ENCODE assay signal across 29 cellular contexts in the genomic region with DNA sequence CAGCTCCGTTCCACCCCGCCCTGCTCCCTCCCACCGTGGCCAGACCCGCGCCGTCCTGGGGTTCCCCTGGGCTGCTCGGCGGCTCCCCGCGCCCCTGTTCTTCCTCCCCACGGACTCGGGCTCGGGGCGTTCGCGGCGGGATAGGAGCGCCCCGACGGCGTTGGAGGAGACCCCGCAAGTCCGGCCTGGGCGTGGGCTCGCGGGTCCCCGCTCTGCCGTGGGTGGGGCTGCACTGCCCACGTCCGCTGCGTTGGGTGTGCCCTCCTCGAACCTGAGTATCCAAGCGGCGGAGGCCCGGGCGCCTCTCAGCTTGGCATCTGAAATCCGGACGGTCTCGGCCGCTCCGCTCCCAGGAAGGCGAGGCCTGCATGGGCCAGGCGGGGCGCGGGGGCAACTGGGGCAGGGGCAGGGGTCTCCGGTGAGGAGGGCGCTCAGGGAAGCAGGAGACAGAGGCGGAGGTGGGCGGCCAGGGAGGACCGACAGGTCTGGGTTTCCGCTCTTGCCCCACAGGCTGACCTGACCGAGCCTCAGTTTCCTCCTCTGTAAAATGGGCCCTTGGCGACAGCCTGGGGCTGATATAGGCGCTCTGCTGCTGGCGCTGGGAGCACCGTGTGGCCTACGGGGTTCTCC. TPM values are rescaled to one million over a fixed set of nuclear protein-coding genes. Genes with fewer than 3 reads are reported as not detected.
DNase-seq lines count a peak whose midpoint lies in the region; ATAC-seq, FAIRE-seq and TF ChIP-seq lines count a peak whose summit lies in the region.
"Had no signal": no experiment of that assay in that cellular context is flagged by ENCODE, and none has a peak within 500 bp of the region (broad histone marks: within the 10 kb centered on the region; RNA-seq: fewer than 3 reads in every experiment).

No MANE protein-coding gene starts in this region.

- H3K4me1 Mint-ChIP-seq in GM23338 (peaks cover 10% of the 10 kb centered on the region), type B pancreatic cell (ENCODE audit: unreplicated experiment) (no peaks in the 10 kb centered on the region)
- H3K4me1 Mint-ChIP-seq: stimulated activated effector memory CD8-positive, alpha-beta T cell treated with anti-CD3 and anti-CD28 coated beads, Interleukin-12 subunit alpha, Interleukin-12 subunit beta, amount 100 ng/mL, for 72 hours had no signal

- no peaks in the 10 kb centered on the region for H3K36me3 ChIP-seq in left ventricle myocardium inferior
- no peaks in the 10 kb centered on the region for H3K36me3 ChIP-seq in GM23338 (ENCODE audit: insufficient read depth)
- H3K36me3 ChIP-seq in left lung, result no peaks in the 10 kb centered on the region
- H3K36me3 ChIP-seq: adrenal gland, HAP-1, Peyer's patch had no signal

- H3K27me3 Mint-ChIP-seq in GM23338 (ENCODE audit: insufficient read depth, low read depth, poor library complexity) (peaks cover 7% of the 10 kb centered on the region), type B pancreatic cell (peaks cover 13% of the 10 kb centered on the region)
- H3K27me3 Mint-ChIP-seq: brain had no signal

- peaks cover 92% of the 10 kb centered on the region for H3K27me3 ChIP-seq in left ventricle myocardium inferior (ENCODE audit: low read depth)
- H3K27me3 ChIP-seq in GM23338 (ENCODE audit: insufficient read depth), result peaks cover 50% of the 10 kb centered on the region
- peaks cover 10 to 93% of the 10 kb centered on the region in 2 donors for H3K27me3 ChIP-seq in left lung
- H3K27me3 ChIP-seq: Peyer's patch had no signal

- intact Hi-C loops in Right ventricle myocardium superior (cut with DNase I) (no loop called here), left ventricle myocardium inferior (cut with micrococcal nuclease) (no loop called here), left lung (cut with DNase I) (no loop called here)

- H3K79me2 ChIP-seq in GM23338 (replicated peaks; ENCODE audit: insufficient read depth), result no peaks in the 10 kb centered on the region

- peak; percentile 28 for DNase-seq in Right ventricle myocardium superior
- DNase-seq in left ventricle myocardium inferior, result no peak
- DNase-seq in GM23338 (ENCODE audit: low spot score), result no peak
- DNase-seq in left lung, result peak; percentile 25 to 79
- DNase-seq in type B pancreatic cell (ENCODE audit: extremely low spot score, unreplicated experiment), result peak; percentile 68
- no peak for DNase-seq in activated CD4-positive, alpha-beta T cell treated with anti-CD3 and anti-CD28 coated beads for 48 hours
- DNase-seq in RCC 7860 (ENCODE audit: low spot score), result no peak
- DNase-seq: activated CD4-positive, alpha-beta T cell treated with anti-CD3 and anti-CD28 coated beads for 1 hour; activated naive CD4-positive, alpha-beta T cell treated with anti-CD3 and anti-CD28 coated beads for 36 hours; activated T-cell treated with anti-CD3 and anti-CD28 coated beads, Interleukin-2, amount 50 U/mL, for 48 hours; Calu3; DMS79 treated with DMSO at 0.1 percent for 48 hours; NCI-H1417 treated with DMSO at 0.1 percent for 48 hours; NCI-H2081 treated with DMSO at 0.1 percent for 48 hours; NCI-H226; stimulated activated CD4-positive, alpha-beta T cell treated with anti-CD3 and anti-CD28 coated beads, Interleukin-4, amount 100 ng/mL, for 24 hours; substantia nigra; T-helper 2 cell had no signal

- H3K9me3 ChIP-seq in left ventricle myocardium inferior (replicated peaks) (no peaks in the 10 kb centered on the region), left lung (no peaks in the 10 kb centered on the region)
- H3K9me3 ChIP-seq: adrenal gland, HAP-1, Peyer's patch had no signal

- H3F3A ChIP-seq in GM23338 (replicated peaks; ENCODE audit: low read depth), result no peaks in the 10 kb centered on the region

- H2AFZ ChIP-seq in GM23338, result peak overlapping the region; percentile 43; the same call in 1 of the 2 replicates

- ATAC-seq in Right ventricle myocardium superior (ENCODE audit: poor library complexity) (no peak), GM23338 (peak; percentile 30), left lung (no peak), GM18519 (IDR thresholded peaks at IDR 0.05; ENCODE audit: low FRiP score, unreplicated experiment) (no peak)
- ATAC-seq: sciatic nerve; stimulated activated effector memory CD8-positive, alpha-beta T cell treated with anti-CD3 and anti-CD28 coated beads, Interleukin-12 subunit alpha, Interleukin-12 subunit beta, amount 100 ng/mL, for 72 hours had no signal

- H3K36me3 Mint-ChIP-seq in GM23338 (ENCODE audit: low read depth) (no peaks in the 10 kb centered on the region), type B pancreatic cell (no peaks in the 10 kb centered on the region)
- H3K36me3 Mint-ChIP-seq: stimulated activated effector memory CD8-positive, alpha-beta T cell treated with anti-CD3 and anti-CD28 coated beads, Interleukin-12 subunit alpha, Interleukin-12 subunit beta, amount 100 ng/mL, for 72 hours had no signal

- H3K9me2 ChIP-seq in GM23338 (ENCODE audit: insufficient read depth), result no peaks in the 10 kb centered on the region

- FAIRE-seq in RCC 7860 (lab: Jason Lieb, UNC), result no peak
- FAIRE-seq: keratinocyte had no signal

- H4K20me1 ChIP-seq in GM23338 (replicated peaks; ENCODE audit: insufficient read depth), result no peaks in the 10 kb centered on the region; the same call in 1 of the 2 replicates

- no peak overlapping the region for H3K27ac ChIP-seq in left ventricle myocardium inferior (replicated peaks)
- no peak overlapping the region for H3K27ac ChIP-seq in GM23338 (ENCODE audit: low read depth)
- H3K27ac ChIP-seq in left lung, result no peak overlapping the region
- H3K27ac ChIP-seq: adrenal gland, KMS-11, Peyer's patch, SK-N-MC had no signal

- H3K27ac Mint-ChIP-seq in GM23338 (no peak overlapping the region), type B pancreatic cell (no peak overlapping the region)
- H3K27ac Mint-ChIP-seq: activated naive CD4-positive, alpha-beta T cell treated with anti-CD3 and anti-CD28 coated beads for 36 hours; brain; stimulated activated effector memory CD8-positive, alpha-beta T cell treated with anti-CD3 and anti-CD28 coated beads, Interleukin-12 subunit alpha, Interleukin-12 subunit beta, amount 100 ng/mL, for 72 hours had no signal

- peak overlapping the region; percentile 65; the same call in 1 of the 2 replicates for H3K4me2 ChIP-seq in GM23338
- H3K4me2 ChIP-seq: KMS-11 had no signal

- no peak for TF ChIP-seq CTCF in left ventricle myocardium inferior (IDR thresholded peaks at IDR 0.05; ENCODE audit: borderline replicate concordance)
- no peak for TF ChIP-seq CTCF in GM23338 (conservative IDR thresholded peaks at IDR 0.05; ENCODE audit: low read depth in 2 of 2)
- no peak for TF ChIP-seq CTCF in left lung (IDR thresholded peaks at IDR 0.05)
- no peak for TF ChIP-seq CTCF in type B pancreatic cell (conservative IDR thresholded peaks at IDR 0.05)

- H3K4me3 Mint-ChIP-seq in GM23338 (no peak overlapping the region), type B pancreatic cell (no peak overlapping the region)
- H3K4me3 Mint-ChIP-seq: activated naive CD4-positive, alpha-beta T cell treated with anti-CD3 and anti-CD28 coated beads for 36 hours; brain; stimulated activated effector memory CD8-positive, alpha-beta T cell treated with anti-CD3 and anti-CD28 coated beads, Interleukin-12 subunit alpha, Interleukin-12 subunit beta, amount 100 ng/mL, for 72 hours had no signal

- H3K4me3 ChIP-seq in left ventricle myocardium inferior (no peak overlapping the region), GM23338 (peak overlapping the region; percentile 42; the same call in 1 of the 2 replicates), left lung (no peak overlapping the region)
- H3K4me3 ChIP-seq: adrenal gland, HAP-1, Peyer's patch, SK-N-MC had no signal

- H3K9me3 Mint-ChIP-seq in GM23338 (no peaks in the 10 kb centered on the region), type B pancreatic cell (no peaks in the 10 kb centered on the region)
- H3K9me3 Mint-ChIP-seq: activated naive CD4-positive, alpha-beta T cell treated with anti-CD3 and anti-CD28 coated beads for 36 hours; brain; stimulated activated effector memory CD8-positive, alpha-beta T cell treated with anti-CD3 and anti-CD28 coated beads, Interleukin-12 subunit alpha, Interleukin-12 subunit beta, amount 100 ng/mL, for 72 hours had no signal

- H3K4me1 ChIP-seq in left ventricle myocardium inferior, result peaks cover 7% of the 10 kb centered on the region
- H3K4me1 ChIP-seq in GM23338 (ENCODE audit: insufficient read depth), result peaks cover 9% of the 10 kb centered on the region; the same call in 1 of the 2 replicates
- peaks cover 0 to 9% of the 10 kb centered on the region in 2 donors for H3K4me1 ChIP-seq in left lung

TF ChIP-seq in GM23338, 12 proteins besides CTCF, POLR2A, EP300 and RAD21 (continues in another document):
- no peak for TF ChIP-seq EZH2 (IDR thresholded peaks at IDR 0.05; ENCODE audit: low read depth, unreplicated experiment)
- no peak for TF ChIP-seq NANOG (IDR thresholded peaks at IDR 0.05; ENCODE audit: borderline replicate concordance)

RNA-seq across cellular contexts. Expression of a gene that starts 12.0 kb away (rescaled TPM):
- total RNA-seq in Right ventricle myocardium superior (1.00 TPM), left ventricle myocardium inferior (0.52 TPM), left lung (under 1 TPM; 0.23 to 0.24 TPM), type B pancreatic cell (ENCODE audit: low replicate concordance) (9.6 and 14.9 TPM in 2 replicates)
- total RNA-seq in GM23338 (2014; rRNA removed; shearing (Covaris generic)), result 7.7 and 9.7 TPM in 2 replicates
- polyA plus RNA-seq in GM23338 (2016; fragmentation: Nextera tagmentation; extraction: Ambion mirVana), result 1.6 and 1.7 TPM in 2 replicates
- total RNA-seq: glomerular endothelial cell had no signal

RNA-seq across cellular contexts. Expression of a gene that starts 38.4 kb away (rescaled TPM):
- 10.4 TPM for total RNA-seq in Right ventricle myocardium superior
- 10.2 TPM for total RNA-seq in left ventricle myocardium inferior
- total RNA-seq in GM23338 (2014; rRNA removed; shearing (Covaris generic)), result 60.8 and 62.8 TPM in 2 replicates
- 62.2 and 63.3 TPM in 2 replicates for polyA plus RNA-seq in GM23338 (2016; fragmentation: Nextera tagmentation; extraction: Ambion mirVana)
- total RNA-seq in left lung, result 10 to 100 TPM; 22.5 to 22.9 TPM
- total RNA-seq in type B pancreatic cell (ENCODE audit: low replicate concordance), result 42.2 and 44.8 TPM in 2 replicates

Comparison
In these comparisons a context has a peak if more than half of its experiments do, and no peak if none do; other contexts are left out.
1. DNase-seq: peak in Right ventricle myocardium superior (single experiment), left lung (2 of 2) and type B pancreatic cell (single experiment); none in left ventricle myocardium inferior (single experiment), GM23338 (single experiment), activated CD4-positive, alpha-beta T cell treated with anti-CD3 and anti-CD28 coated beads for 48 hours (single experiment) and RCC 7860 (single experiment).